ENCODE assay signal across 10 cellular contexts in genomic region chr10:15879663-15880062, GRCh38. TPM values are rescaled to one million over a fixed set of nuclear protein-coding genes. Genes with fewer than 3 reads are reported as not detected.
DNase-seq lines count a peak whose midpoint lies in the region; ATAC-seq and TF ChIP-seq lines count a peak whose summit lies in the region.
"Had no signal": no experiment of that assay in that cellular context is flagged by ENCODE, and none has a peak within 500 bp of the region (broad histone marks: within the 10 kb centered on the region; RNA-seq: fewer than 3 reads in every experiment).

No MANE protein-coding gene starts in this region.

- no peak for TF ChIP-seq CTCF in epithelial cell of esophagus (IDR thresholded peaks at IDR 0.05; ENCODE audit: insufficient read depth, low read depth, low read length, missing control alignments)
- TF ChIP-seq CTCF in Peyer's patch (IDR thresholded peaks at IDR 0.05): no peak

- H3K27ac ChIP-seq in Peyer's patch: no peak overlapping the region
- H3K27ac ChIP-seq: HL-60, suprapubic skin had no signal

- H3K4me3 ChIP-seq in epithelial cell of esophagus (ENCODE audit: low read length): no peak overlapping the region
- H3K4me3 ChIP-seq in Peyer's patch: no peak overlapping the region
- H3K4me3 ChIP-seq: suprapubic skin had no signal

- no peaks in the 10 kb centered on the region for H3K27me3 ChIP-seq in Peyer's patch

- no peaks in the 10 kb centered on the region for H3K36me3 ChIP-seq in Peyer's patch
- H3K36me3 ChIP-seq: suprapubic skin had no signal

- H3K9me3 ChIP-seq in Peyer's patch: no peaks in the 10 kb centered on the region
- H3K9me3 ChIP-seq: suprapubic skin had no signal

- no peak for TF ChIP-seq POLR2A in Peyer's patch (IDR thresholded peaks at IDR 0.05)

- no peak for ATAC-seq in HG03095 (IDR thresholded peaks at IDR 0.05; ENCODE audit: unreplicated experiment)

- DNase-seq in EH (ENCODE audit: low read depth) (peak; percentile 8), NCI-H1092 (lab: John Stamatoyannopoulos, UW) (peak; percentile 45), NCI-H748 treated with DMSO at 0.1 percent for 48 hours (lab: John Stamatoyannopoulos, UW) (peak; percentile 62), epithelial cell of esophagus (ENCODE audit: low read depth) (peak; percentile 25), SKM-1 treated with dmso at 0.1 percent for 144 hours (lab: John Stamatoyannopoulos, UW; ENCODE audit: unreplicated experiment) (no peak), Peyer's patch (no peak), NCI-H526 treated with DMSO at 0.1 percent for 48 hours (lab: John Stamatoyannopoulos, UW) (no peak)

- H3K4me1 ChIP-seq in Peyer's patch: no peaks in the 10 kb centered on the region

RNA-seq across cellular contexts. Expression of gene MINDY3, which starts 19.4 kb away (rescaled TPM):
- total RNA-seq in Peyer's patch: 10 to 100 TPM; 17.0 to 26.4 (median 22.4) TPM

Comparison
In these comparisons a context has a peak if more than half of its experiments do, and no peak if none do; other contexts are left out.
1. DNase-seq: peak in EH (single experiment), NCI-H1092 (single experiment), NCI-H748 treated with DMSO at 0.1 percent for 48 hours (single experiment) and epithelial cell of esophagus (single experiment); none in SKM-1 treated with dmso at 0.1 percent for 144 hours (single experiment), Peyer's patch (0 of 3) and NCI-H526 treated with DMSO at 0.1 percent for 48 hours (single experiment).